In the genomic region with DNA sequence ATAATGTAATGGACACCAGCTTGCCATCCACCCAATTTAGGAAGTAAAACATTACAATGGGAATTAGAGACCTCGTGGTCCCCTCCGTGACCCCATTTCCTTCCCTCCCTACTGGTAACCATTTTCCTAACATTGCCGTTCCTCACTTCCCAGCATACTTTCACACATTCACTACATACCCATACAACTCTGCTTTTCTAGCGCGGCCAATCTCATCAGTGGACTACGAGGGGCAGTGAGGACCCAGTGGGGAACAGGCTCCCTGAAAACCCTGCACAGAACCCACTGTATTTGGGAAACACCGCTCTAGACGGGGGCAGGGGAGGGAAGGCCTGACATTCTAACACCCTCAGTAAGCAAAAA, we compare ENCODE assay signal across 8 cellular contexts. TPM values are rescaled to one million over a fixed set of nuclear protein-coding genes. Genes with fewer than 3 reads are reported as not detected.
A peak's percentile ranks its signal among the peaks of the same experiment; 100 is the strongest.
DNase-seq lines count a peak whose midpoint lies in the region; ATAC-seq lines count a peak whose summit lies in the region.

No MANE protein-coding gene starts in this region.

- peaks cover 54% of the 10 kb centered on the region for H3K4me1 Mint-ChIP-seq in stimulated activated effector memory CD8-positive, alpha-beta T cell treated with anti-CD3 and anti-CD28 coated beads, Interleukin-12 subunit alpha, Interleukin-12 subunit beta, amount 100 ng/mL, for 72 hours

- H3K4me1 ChIP-seq in iPS DF 6.9 (ENCODE audit: control insufficient read depth, insufficient read depth, low read length): 0 out of 2 replicates have a peak, but pooled peaks cover 1% of the 10 kb centered on the region

- H3K27me3 ChIP-seq in iPS DF 6.9 (ENCODE audit: control insufficient read depth, insufficient read depth, low read length): no peaks in the 10 kb centered on the region

- peaks cover 0 to 3% of the 10 kb centered on the region in 2 donors for H3K9me3 Mint-ChIP-seq in activated naive CD4-positive, alpha-beta T cell treated with anti-CD3 and anti-CD28 coated beads, Interleukin-2, amount 50 U/mL, for 72 hours
- H3K9me3 Mint-ChIP-seq in stimulated activated effector memory CD8-positive, alpha-beta T cell treated with anti-CD3 and anti-CD28 coated beads, Interleukin-12 subunit alpha, Interleukin-12 subunit beta, amount 100 ng/mL, for 72 hours: no peaks in the 10 kb centered on the region

- H3K4me3 ChIP-seq in iPS DF 6.9 (ENCODE audit: low read length): peak overlapping the region; percentile 77; the same call in 1 of the 2 replicates

- peaks cover 22 to 27% of the 10 kb centered on the region in 2 donors for H3K36me3 Mint-ChIP-seq in activated naive CD4-positive, alpha-beta T cell treated with anti-CD3 and anti-CD28 coated beads, Interleukin-2, amount 50 U/mL, for 72 hours
- peaks cover 85% of the 10 kb centered on the region for H3K36me3 Mint-ChIP-seq in stimulated activated effector memory CD8-positive, alpha-beta T cell treated with anti-CD3 and anti-CD28 coated beads, Interleukin-12 subunit alpha, Interleukin-12 subunit beta, amount 100 ng/mL, for 72 hours

- H3K36me3 ChIP-seq in iPS DF 6.9 (ENCODE audit: control insufficient read depth, insufficient read depth, low read length): no peaks in the 10 kb centered on the region

- DNase-seq in NCI-H748 (lab: John Stamatoyannopoulos, UW; ENCODE audit: unreplicated experiment) (peak; percentile 52), NCI-H748 treated with DMSO at 0.1 percent for 48 hours (lab: John Stamatoyannopoulos, UW) (no peak), iPS DF 6.9 (ENCODE audit: low read depth, low spot score) (no peak), GDM1 (lab: John Stamatoyannopoulos, UW) (no peak), 8988T (no peak)
- peak in 1 of 2 donors; percentile 7 for DNase-seq in activated naive CD4-positive, alpha-beta T cell treated with anti-CD3 and anti-CD28 coated beads, Interleukin-2, amount 50 U/mL, for 72 hours (ENCODE audit: low spot score in 2 of 2)
- no peak for DNase-seq in stimulated activated effector memory CD8-positive, alpha-beta T cell treated with anti-CD3 and anti-CD28 coated beads, Interleukin-12 subunit alpha, Interleukin-12 subunit beta, amount 100 ng/mL, for 72 hours (ENCODE audit: low spot score in 2 of 2)

- no peaks in the 10 kb centered on the region for H3K9me3 ChIP-seq in iPS DF 6.9 (ENCODE audit: control insufficient read depth, insufficient read depth, low read length)

- H3K27ac ChIP-seq in iPS DF 6.9 (ENCODE audit: low read length): no peak overlapping the region

- H3K27ac Mint-ChIP-seq in activated naive CD4-positive, alpha-beta T cell treated with anti-CD3 and anti-CD28 coated beads, Interleukin-2, amount 50 U/mL, for 72 hours: peak overlapping the region; percentile 98 to 99
- peak overlapping the region; percentile 95 for H3K27ac Mint-ChIP-seq in stimulated activated effector memory CD8-positive, alpha-beta T cell treated with anti-CD3 and anti-CD28 coated beads, Interleukin-12 subunit alpha, Interleukin-12 subunit beta, amount 100 ng/mL, for 72 hours

- H3K4me3 Mint-ChIP-seq in stimulated activated effector memory CD8-positive, alpha-beta T cell treated with anti-CD3 and anti-CD28 coated beads, Interleukin-12 subunit alpha, Interleukin-12 subunit beta, amount 100 ng/mL, for 72 hours: peak overlapping the region; percentile 85

- peak; percentile 4 for ATAC-seq in HG03045 (IDR thresholded peaks at IDR 0.05; ENCODE audit: unreplicated experiment)
- ATAC-seq in activated naive CD4-positive, alpha-beta T cell treated with anti-CD3 and anti-CD28 coated beads, Interleukin-2, amount 50 U/mL, for 72 hours: peak in 1 of 2 donors; percentile 1
- no peak for ATAC-seq in stimulated activated effector memory CD8-positive, alpha-beta T cell treated with anti-CD3 and anti-CD28 coated beads, Interleukin-12 subunit alpha, Interleukin-12 subunit beta, amount 100 ng/mL, for 72 hours

- 100% methylated on average over 1 of the region's 8 CpGs for WGBS in iPS DF 6.9 (ENCODE audit: insufficient coverage, insufficient read length)

RNA-seq across cellular contexts. Expression of gene ENOSF1, which starts 1.1 kb away (rescaled TPM):
- total RNA-seq in activated naive CD4-positive, alpha-beta T cell treated with anti-CD3 and anti-CD28 coated beads, Interleukin-2, amount 50 U/mL, for 72 hours: 10 to 100 TPM; 51.8 to 83.8 TPM

RNA-seq across cellular contexts. Expression of gene TYMS, which starts 53.9 kb away (rescaled TPM):
- total RNA-seq in activated naive CD4-positive, alpha-beta T cell treated with anti-CD3 and anti-CD28 coated beads, Interleukin-2, amount 50 U/mL, for 72 hours: 100 to 1,000 TPM; 344 to 378 TPM
